Comparison of ENCODE assay signal across 1 cellular context in genomic region chr12:57515468-57515933, GRCh38.
TF ChIP-seq lines count a peak whose summit lies in the region.

No MANE protein-coding gene starts in this region.

TF ChIP-seq in HepG2, 621 proteins besides CTCF, POLR2A, EP300 and RAD21:
- no peak for TF ChIP-seq ARID2 (CRISPR knock-in tag; IDR thresholded peaks at IDR 0.05; ENCODE audit: borderline replicate concordance)
- TF ChIP-seq CSRNP2 (CRISPR knock-in tag; conservative IDR thresholded peaks at IDR 0.05; ENCODE audit: low read depth) = no peak
- no peak for TF ChIP-seq FOXP4 (CRISPR knock-in tag; IDR thresholded peaks at IDR 0.05)
- peak; percentile 1 for TF ChIP-seq RBM22 (optimal IDR thresholded peaks at IDR 0.05; ENCODE audit: low read length)
